ENCODE assay signal across 2 cellular contexts in genomic region chr7:132469264-132469663, GRCh38.
TF ChIP-seq lines count a peak whose summit lies in the region.

No MANE protein-coding gene starts in this region.

TF ChIP-seq in endothelial cell of umbilical vein, 7 proteins besides CTCF, POLR2A, EP300 and RAD21:
- peak; percentile 58 for TF ChIP-seq JUN (IDR thresholded peaks at IDR 0.05; ENCODE audit: borderline replicate concordance, insufficient read depth, insufficient read length, low read depth)
- TF ChIP-seq MYC (IDR thresholded peaks at IDR 0.05; ENCODE audit: low read depth, low read length), result no peak
- TF ChIP-seq POLR2AphosphoS5 (IDR thresholded peaks at IDR 0.05; ENCODE audit: insufficient read depth, low read depth, low read length), result peak; percentile 32
- no peak for TF ChIP-seq MAX (IDR thresholded peaks at IDR 0.05; ENCODE audit: insufficient read depth, insufficient read length)
- TF ChIP-seq EZH2 (IDR thresholded peaks at IDR 0.05; ENCODE audit: borderline replicate concordance, low read depth, low read length, severe bottlenecking), result no peak
- TF ChIP-seq FOS (IDR thresholded peaks at IDR 0.05; ENCODE audit: borderline replicate concordance, insufficient read depth, low read length), result peak; percentile 86

TF ChIP-seq in HepG2, 621 proteins besides CTCF, POLR2A, EP300 and RAD21 (continued from another document):
- no peak for TF ChIP-seq PRDM4 (CRISPR knock-in tag; IDR thresholded peaks at IDR 0.05; ENCODE audit: borderline replicate concordance)
- no peak for TF ChIP-seq TEAD3 (CRISPR knock-in tag; optimal IDR thresholded peaks at IDR 0.05; ENCODE audit: borderline replicate concordance)
- TF ChIP-seq RFXAP (CRISPR knock-in tag; IDR thresholded peaks at IDR 0.05; ENCODE audit: borderline replicate concordance), result no peak
- no peak for TF ChIP-seq SKI (IDR thresholded peaks at IDR 0.05; ENCODE audit: partially characterized antibody)
- no peak for TF ChIP-seq MXD3 (CRISPR knock-in tag; IDR thresholded peaks at IDR 0.05)
- TF ChIP-seq SAFB2 (CRISPR knock-in tag; IDR thresholded peaks at IDR 0.05; ENCODE audit: borderline replicate concordance, low read depth), result no peak
- TF ChIP-seq ZHX1 (CRISPR knock-in tag; IDR thresholded peaks at IDR 0.05; ENCODE audit: low read depth), result no peak
- TF ChIP-seq USF2 (IDR thresholded peaks at IDR 0.05; ENCODE audit: low read depth, low read length), result no peak
- TF ChIP-seq USF2 (CRISPR knock-in tag; IDR thresholded peaks at IDR 0.05; ENCODE audit: borderline replicate concordance), result no peak
- no peak for TF ChIP-seq SMAD1 (CRISPR knock-in tag; IDR thresholded peaks at IDR 0.05; ENCODE audit: borderline replicate concordance, low read depth)
- TF ChIP-seq SNRNP70 (IDR thresholded peaks at IDR 0.05; ENCODE audit: low read depth, low read length), result no peak
- no peak for TF ChIP-seq ZNF644 (CRISPR knock-in tag; IDR thresholded peaks at IDR 0.05; ENCODE audit: low read depth)
- no peak for TF ChIP-seq ZBTB42 (CRISPR knock-in tag; IDR thresholded peaks at IDR 0.05)
- TF ChIP-seq NFATC3 (CRISPR knock-in tag; IDR thresholded peaks at IDR 0.05), result no peak
- no peak for TF ChIP-seq ZNF224 (CRISPR knock-in tag; IDR thresholded peaks at IDR 0.05)
- TF ChIP-seq ZNF761 (CRISPR knock-in tag; conservative IDR thresholded peaks at IDR 0.05), result no peak
- TF ChIP-seq ZMYM4 (CRISPR knock-in tag; IDR thresholded peaks at IDR 0.05), result no peak
- no peak for TF ChIP-seq ZNF136 (CRISPR knock-in tag; IDR thresholded peaks at IDR 0.05; ENCODE audit: low read depth)
